Comparison of ENCODE assay signal across 19 cellular contexts in the genomic region with DNA sequence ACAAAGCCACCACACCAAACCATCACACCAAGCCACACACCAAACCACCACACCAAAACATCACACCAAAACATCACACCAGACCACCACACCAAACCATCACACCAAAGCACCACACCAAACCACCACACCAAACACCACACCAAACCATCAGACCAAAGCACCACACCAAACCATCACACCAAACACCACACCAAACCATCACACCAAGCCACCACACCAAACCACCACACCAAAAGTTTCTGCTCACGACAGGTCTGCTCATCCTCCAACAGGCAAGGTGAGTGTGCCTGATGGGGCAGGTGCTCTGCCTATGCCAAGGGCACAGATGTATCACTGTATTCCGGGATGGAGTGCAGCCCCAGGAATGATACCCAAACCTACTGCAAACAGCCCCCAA.
DNase-seq lines count a peak whose midpoint lies in the region; ATAC-seq, FAIRE-seq and TF ChIP-seq lines count a peak whose summit lies in the region.
"Had no signal": no experiment of that assay in that cellular context is flagged by ENCODE, and none has a peak within 500 bp of the region (broad histone marks: within the 10 kb centered on the region; RNA-seq: fewer than 3 reads in every experiment).

No MANE protein-coding gene starts in this region.

- H3K4me1 Mint-ChIP-seq in WTC11: peaks cover 4% of the 10 kb centered on the region; the same call in 1 of the 2 replicates

- H3K9me3 ChIP-seq in spleen: no peaks in the 10 kb centered on the region
- H3K9me3 ChIP-seq in Karpas-422 (ENCODE audit: low read length): no peaks in the 10 kb centered on the region

- ATAC-seq in WTC11: no peak

- POLR2A ChIA-PET in WTC11 (lab: Charles Lee): no interaction called here

- CTCF ChIA-PET in WTC11 (lab: Charles Lee): no interaction called here

- H3K36me3 Mint-ChIP-seq in WTC11: no peaks in the 10 kb centered on the region

- H3K4me3 Mint-ChIP-seq in WTC11: no peak overlapping the region
- H3K4me3 Mint-ChIP-seq: IgD-negative memory B cell had no signal

- H2AFZ ChIP-seq in Karpas-422 (ENCODE audit: low read length): no peak overlapping the region

- H3K27ac Mint-ChIP-seq in WTC11: peak overlapping the region; percentile 2; the same call in 1 of the 2 replicates
- H3K27ac Mint-ChIP-seq: IgD-negative memory B cell had no signal

- H3K79me2 ChIP-seq in Karpas-422 (ENCODE audit: low read length): no peaks in the 10 kb centered on the region

- H3K27ac ChIP-seq in spleen (no peak overlapping the region), Karpas-422 (ENCODE audit: low read length) (no peak overlapping the region)
- H3K27ac ChIP-seq: HL-60, RWPE1 had no signal

- no peaks in the 10 kb centered on the region; the same call in 1 of the 2 replicates for H3K27me3 Mint-ChIP-seq in WTC11 (ENCODE audit: low read depth)

- intact Hi-C loops in spleen (cut with DNase I; ENCODE audit: low total_unique reads): no loop called here

- H3K36me3 ChIP-seq in spleen (no peaks in the 10 kb centered on the region), Karpas-422 (ENCODE audit: insufficient read depth, low read length) (no peaks in the 10 kb centered on the region)

- no peaks in the 10 kb centered on the region for H3K9me2 ChIP-seq in Karpas-422 (replicated peaks; ENCODE audit: insufficient read depth, low read length)

- H4K20me1 ChIP-seq in Karpas-422 (ENCODE audit: insufficient read depth, low read depth, low read length): no peaks in the 10 kb centered on the region

- no peak overlapping the region for H3K9ac ChIP-seq in Karpas-422 (ENCODE audit: low read length)

- H3K4me2 ChIP-seq in Karpas-422 (ENCODE audit: low read depth, low read length, poor library complexity, severe bottlenecking): no peak overlapping the region

- FAIRE-seq in HTR-8/SVneo (lab: Jason Lieb, UNC): peak; percentile 65
- FAIRE-seq: D721Med had no signal

- WGBS in spleen, 5 donors: 46 to 92% (median 64%) methylated on average over 2 of the region's 2 CpGs; no CpG with 5 or more reads in 1 of the 5 donors

- peaks cover 7% of the 10 kb centered on the region for H3K9me3 Mint-ChIP-seq in WTC11

- H3K4me3 ChIP-seq in spleen (no peak overlapping the region), Karpas-422 (ENCODE audit: low read length) (no peak overlapping the region)

- no peaks in the 10 kb centered on the region for H3K4me1 ChIP-seq in spleen
- no peaks in the 10 kb centered on the region for H3K4me1 ChIP-seq in Karpas-422 (ENCODE audit: low read length)

- DNase-seq in HTR-8/SVneo (ENCODE audit: insufficient read length, low spot score) (no peak), WTC11 (ENCODE audit: low spot score) (no peak), islet precursor cell (peak; percentile 32), spleen (peak; percentile 39), NCI-H345 treated with DMSO at 0.1 percent for 48 hours (lab: John Stamatoyannopoulos, UW; ENCODE audit: unreplicated experiment) (no peak), Karpas-422 (no peak), NCI-H1048 (lab: John Stamatoyannopoulos, UW) (no peak)
- DNase-seq: ACHN, C1 segment of cervical spinal cord, H7, NCI-H187, NCI-H2107, NCI-H510A treated with DMSO at 0.1 percent for 48 hours, NCI-H774, SIG-M5 had no signal

- no peak for TF ChIP-seq POLR2A in spleen (IDR thresholded peaks at IDR 0.05)

- H3K27me3 ChIP-seq in spleen (replicated peaks in 1 of 7) (peaks cover 0 to 6% (median 0%) of the 10 kb centered on the region in 7 donors), Karpas-422 (ENCODE audit: low read length) (no peaks in the 10 kb centered on the region)

- TF ChIP-seq CTCF in WTC11 (IDR thresholded peaks at IDR 0.05) (no peak), spleen (IDR thresholded peaks at IDR 0.05 in 8 of 11, conservative IDR thresholded peaks at IDR 0.05 in 3 of 11) (no peak)

TF ChIP-seq in WTC11, 78 proteins besides CTCF, POLR2A, EP300 and RAD21:
- TF ChIP-seq E2F4 (CRISPR knock-in tag; IDR thresholded peaks at IDR 0.05; ENCODE audit: borderline replicate concordance, low read depth) (no peak), ZNF423 (CRISPR knock-in tag; IDR thresholded peaks at IDR 0.05) (no peak), NFATC4 (CRISPR knock-in tag; IDR thresholded peaks at IDR 0.05) (no peak), NR1H2 (CRISPR knock-in tag; IDR thresholded peaks at IDR 0.05) (no peak), ZNF317 (CRISPR knock-in tag; IDR thresholded peaks at IDR 0.05; ENCODE audit: borderline replicate concordance, low read depth) (no peak), CBFB (CRISPR knock-in tag; IDR thresholded peaks at IDR 0.05; ENCODE audit: low read depth) (no peak), TP53 (CRISPR knock-in tag; IDR thresholded peaks at IDR 0.05) (no peak), PRRX2 (CRISPR knock-in tag; IDR thresholded peaks at IDR 0.05) (no peak), SOX15 (CRISPR knock-in tag; IDR thresholded peaks at IDR 0.05) (no peak), JAZF1 (CRISPR knock-in tag; IDR thresholded peaks at IDR 0.05) (no peak), ERG (CRISPR knock-in tag; IDR thresholded peaks at IDR 0.05) (no peak), MLX (CRISPR knock-in tag; IDR thresholded peaks at IDR 0.05) (no peak), SMAD4 (CRISPR knock-in tag; IDR thresholded peaks at IDR 0.05) (no peak), ETV6 (CRISPR knock-in tag; IDR thresholded peaks at IDR 0.05) (no peak)
- TF ChIP-seq, protein P1, sequence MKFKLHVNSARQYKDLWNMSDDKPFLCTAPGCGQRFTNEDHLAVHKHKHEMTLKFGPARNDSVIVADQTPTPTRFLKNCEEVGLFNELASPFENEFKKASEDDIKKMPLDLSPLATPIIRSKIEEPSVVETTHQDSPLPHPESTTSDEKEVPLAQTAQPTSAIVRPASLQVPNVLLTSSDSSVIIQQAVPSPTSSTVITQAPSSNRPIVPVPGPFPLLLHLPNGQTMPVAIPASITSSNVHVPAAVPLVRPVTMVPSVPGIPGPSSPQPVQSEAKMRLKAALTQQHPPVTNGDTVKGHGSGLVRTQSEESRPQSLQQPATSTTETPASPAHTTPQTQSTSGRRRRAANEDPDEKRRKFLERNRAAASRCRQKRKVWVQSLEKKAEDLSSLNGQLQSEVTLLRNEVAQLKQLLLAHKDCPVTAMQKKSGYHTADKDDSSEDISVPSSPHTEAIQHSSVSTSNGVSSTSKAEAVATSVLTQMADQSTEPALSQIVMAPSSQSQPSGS (CRISPR knock-in tag; IDR thresholded peaks at IDR 0.05; ENCODE audit: borderline replicate concordance, low read depth): no peak
- TF ChIP-seq, protein P2, sequence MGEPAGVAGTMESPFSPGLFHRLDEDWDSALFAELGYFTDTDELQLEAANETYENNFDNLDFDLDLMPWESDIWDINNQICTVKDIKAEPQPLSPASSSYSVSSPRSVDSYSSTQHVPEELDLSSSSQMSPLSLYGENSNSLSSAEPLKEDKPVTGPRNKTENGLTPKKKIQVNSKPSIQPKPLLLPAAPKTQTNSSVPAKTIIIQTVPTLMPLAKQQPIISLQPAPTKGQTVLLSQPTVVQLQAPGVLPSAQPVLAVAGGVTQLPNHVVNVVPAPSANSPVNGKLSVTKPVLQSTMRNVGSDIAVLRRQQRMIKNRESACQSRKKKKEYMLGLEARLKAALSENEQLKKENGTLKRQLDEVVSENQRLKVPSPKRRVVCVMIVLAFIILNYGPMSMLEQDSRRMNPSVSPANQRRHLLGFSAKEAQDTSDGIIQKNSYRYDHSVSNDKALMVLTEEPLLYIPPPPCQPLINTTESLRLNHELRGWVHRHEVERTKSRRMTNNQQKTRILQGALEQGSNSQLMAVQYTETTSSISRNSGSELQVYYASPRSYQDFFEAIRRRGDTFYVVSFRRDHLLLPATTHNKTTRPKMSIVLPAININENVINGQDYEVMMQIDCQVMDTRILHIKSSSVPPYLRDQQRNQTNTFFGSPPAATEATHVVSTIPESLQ (CRISPR knock-in tag; IDR thresholded peaks at IDR 0.05): no peak
- TF ChIP-seq, protein P3, sequence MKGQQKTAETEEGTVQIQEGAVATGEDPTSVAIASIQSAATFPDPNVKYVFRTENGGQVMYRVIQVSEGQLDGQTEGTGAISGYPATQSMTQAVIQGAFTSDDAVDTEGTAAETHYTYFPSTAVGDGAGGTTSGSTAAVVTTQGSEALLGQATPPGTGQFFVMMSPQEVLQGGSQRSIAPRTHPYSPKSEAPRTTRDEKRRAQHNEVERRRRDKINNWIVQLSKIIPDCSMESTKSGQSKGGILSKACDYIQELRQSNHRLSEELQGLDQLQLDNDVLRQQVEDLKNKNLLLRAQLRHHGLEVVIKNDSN (CRISPR knock-in tag; IDR thresholded peaks at IDR 0.05): no peak

Comparison
In these comparisons a context has a peak if more than half of its experiments do, and no peak if none do; other contexts are left out.
1. DNase-seq: peak in islet precursor cell (single experiment) and spleen (single experiment); none in HTR-8/SVneo (single experiment), WTC11 (single experiment), NCI-H345 treated with DMSO at 0.1 percent for 48 hours (single experiment), Karpas-422 (single experiment) and NCI-H1048 (single experiment).